Comparison of ENCODE assay signal across 8 cellular contexts in the genomic region with DNA sequence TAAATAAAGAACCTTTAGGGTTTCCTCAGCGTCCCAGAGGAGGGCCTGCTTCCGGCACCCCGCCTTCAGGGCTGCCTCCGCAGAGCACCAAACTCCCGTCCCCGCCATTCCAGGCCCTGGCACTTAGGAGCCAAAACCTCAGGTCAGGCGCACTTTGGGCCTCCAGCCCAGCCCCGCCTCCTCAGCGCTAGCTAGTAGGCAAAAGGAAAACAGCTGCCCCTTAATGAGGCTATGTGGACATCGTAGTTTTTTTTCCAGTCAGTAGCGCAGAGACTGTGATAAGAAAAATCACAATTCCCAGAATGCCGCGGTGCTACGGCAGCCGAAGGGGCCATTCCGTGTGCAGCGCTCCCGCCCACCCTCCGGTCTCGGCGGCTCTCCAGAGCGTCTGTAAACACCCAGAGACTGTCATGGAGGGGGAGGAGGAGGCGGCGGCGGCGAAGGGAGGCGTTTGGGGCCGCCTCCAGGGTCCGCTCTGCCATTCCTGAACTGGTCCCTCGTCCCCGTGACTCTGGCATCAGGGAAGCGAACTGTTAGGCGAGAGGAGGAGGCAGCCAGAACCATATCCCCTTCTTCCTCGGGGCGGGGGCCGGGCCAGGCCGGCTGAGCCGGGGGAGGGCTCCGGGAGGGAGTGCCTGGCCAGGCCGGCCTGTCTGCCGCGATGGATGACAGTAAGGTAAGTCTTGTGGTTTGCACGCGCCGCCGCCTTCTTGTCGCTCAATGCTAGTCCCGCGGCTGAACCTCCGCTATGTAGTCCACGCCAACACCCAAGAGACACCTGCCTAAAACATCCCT. TPM values are rescaled to one million over a fixed set of nuclear protein-coding genes. Genes with fewer than 3 reads are reported as not detected.
DNase-seq lines count a peak whose midpoint lies in the region; ATAC-seq, FAIRE-seq and TF ChIP-seq lines count a peak whose summit lies in the region.

Gene CREBL2 (plus strand): TSS at position 365 of the 795 bp plus-strand sequence. CDS start 297 bp downstream, at position 662.

- H3K36me3 ChIP-seq in upper lobe of right lung, result peaks cover 8% of the 10 kb centered on the region

- H3K4me3 Mint-ChIP-seq in T-helper 1 cell treated with Interleukin-12 subunit alpha and Interleukin-12 subunit beta and Interleukin-4 antibody, amounts not matched to agents 30 μg/mL and 1 μg/mL, for 36 hours, result peak within 1 kb of the TSS; percentile 89

- no peaks in the 10 kb centered on the region for H3K9me3 Mint-ChIP-seq in T-helper 1 cell treated with Interleukin-12 subunit alpha and Interleukin-12 subunit beta and Interleukin-4 antibody, amounts not matched to agents 30 μg/mL and 1 μg/mL, for 36 hours

- peak; percentile 73 for DNase-seq in GM12891 (ENCODE audit: insufficient read length, low spot score)
- peak; percentile 86 for DNase-seq in NCI-H1436 (lab: John Stamatoyannopoulos, UW)
- DNase-seq in amniotic stem cell (lab: John Stamatoyannopoulos, UW), result peak; percentile 77
- peak; percentile 95 for DNase-seq in left cardiac atrium
- peak; percentile 98 for DNase-seq in posterior vena cava (ENCODE audit: low spot score)
- peak; percentile 96 for DNase-seq in upper lobe of right lung

- peaks cover 11% of the 10 kb centered on the region for H3K36me3 Mint-ChIP-seq in T-helper 1 cell treated with Interleukin-12 subunit alpha and Interleukin-12 subunit beta and Interleukin-4 antibody, amounts not matched to agents 30 μg/mL and 1 μg/mL, for 36 hours (ENCODE audit: low read depth)

- TF ChIP-seq CTCF in upper lobe of right lung (IDR thresholded peaks at IDR 0.05), result no peak

- ATAC-seq in HG02763 (IDR thresholded peaks at IDR 0.05; ENCODE audit: unreplicated experiment), result peak; percentile 76
- ATAC-seq in left cardiac atrium, result peak; percentile 96 to 97
- ATAC-seq in upper lobe of right lung, result peak; percentile 98

- H3K27me3 ChIP-seq in upper lobe of right lung, result no peaks in the 10 kb centered on the region

- H3K4me3 ChIP-seq in upper lobe of right lung, result peak within 1 kb of the TSS; percentile 64

- TF ChIP-seq POLR2A in GM12891 (IDR thresholded peaks at IDR 0.05; ENCODE audit: low read depth, low read length), result peak; percentile 45

- peak within 1 kb of the TSS; percentile 83 for H3K27ac Mint-ChIP-seq in T-helper 1 cell treated with Interleukin-12 subunit alpha and Interleukin-12 subunit beta and Interleukin-4 antibody, amounts not matched to agents 30 μg/mL and 1 μg/mL, for 36 hours

- peaks cover 39% of the 10 kb centered on the region for H3K4me1 ChIP-seq in upper lobe of right lung

- no peaks in the 10 kb centered on the region for H3K9me3 ChIP-seq in upper lobe of right lung

- peak; percentile 92 for FAIRE-seq in GM12891 (lab: Jason Lieb, UNC)

- intact Hi-C loops in left cardiac atrium (cut with DNase I) (loop anchor here in 1 of 2 donors (2.0 kb wide), 1 partner anchor 49 kb away; the partner anchor contains the start of gene DUSP16), posterior vena cava (cut with DNase I) (no loop called here), upper lobe of right lung (cut with DNase I) (no loop called here)

- peaks cover 34% of the 10 kb centered on the region for H3K4me1 Mint-ChIP-seq in T-helper 1 cell treated with Interleukin-12 subunit alpha and Interleukin-12 subunit beta and Interleukin-4 antibody, amounts not matched to agents 30 μg/mL and 1 μg/mL, for 36 hours (ENCODE audit: low read depth)

- H3K27ac ChIP-seq in upper lobe of right lung, result peak within 1 kb of the TSS; percentile 89

- H3K27me3 Mint-ChIP-seq in T-helper 1 cell treated with Interleukin-12 subunit alpha and Interleukin-12 subunit beta and Interleukin-4 antibody, amounts not matched to agents 30 μg/mL and 1 μg/mL, for 36 hours (ENCODE audit: low read depth), result no peaks in the 10 kb centered on the region

TF ChIP-seq in GM12891, 5 proteins besides CTCF, POLR2A, EP300 and RAD21:
- TF ChIP-seq PAX5 (IDR thresholded peaks at IDR 0.05; ENCODE audit: insufficient read depth, low read length, severe bottlenecking), result no peak
- peak; percentile 65 for TF ChIP-seq POLR2AphosphoS5 (IDR thresholded peaks at IDR 0.05; ENCODE audit: low read depth, low read length)

RNA-seq across cellular contexts. Expression of gene CREBL2, which starts in this region (rescaled TPM):
- 9.9 TPM for polyA plus RNA-seq in GM12891 (2012; ENCODE audit: low read depth, missing spikeins)
- total RNA-seq in left cardiac atrium (10 to 100 TPM; 20.4 to 21.0 TPM), posterior vena cava (10 to 100 TPM; 30.3 to 30.6 TPM), upper lobe of right lung (42.8 TPM)

Comparison
In these comparisons a context has a peak if more than half of its experiments do, and no peak if none do; other contexts are left out.
1. Peak in every context shown above with its lines: DNase-seq, ATAC-seq, H3K4me3 ChIP-seq and H3K27ac ChIP-seq.